18 cellular contexts compared by ENCODE assay signal in genomic region chr1:36625959-36626337, GRCh38.
"Had no signal": no experiment of that assay in that cellular context is flagged by ENCODE, and none has a peak within 500 bp of the region (broad histone marks: within the 10 kb centered on the region; RNA-seq: fewer than 3 reads in every experiment).

No MANE protein-coding gene starts in this region.

- H3K27ac Mint-ChIP-seq: activated CD4-positive, alpha-beta T cell treated with anti-CD3 and anti-CD28 coated beads, Interleukin-2, amount 10 ng/mL, durations not matched to agents 7 days and 5 days; mesothelial cell of epicardium; natural killer cell treated with Interleukin-12 subunit alpha and Interleukin-12 subunit beta and Interleukin-15 and Interleukin-18, amount 100 ng/mL, for 72 hours had no signal

- H3K4me1 ChIP-seq: ascending aorta, right atrium auricular region, tibial artery had no signal

- H3K27me3 ChIP-seq: ascending aorta, right atrium auricular region had no signal

- H3K4me3 ChIP-seq: ascending aorta, right atrium auricular region, tibial artery had no signal

- H3K9me3 ChIP-seq: ascending aorta, tibial artery had no signal

- DNase-seq: activated CD4-positive, alpha-beta T cell treated with anti-CD3 and anti-CD28 coated beads, Interleukin-2, amount 10 ng/mL, durations not matched to agents 7 days and 5 days; activated CD8-positive, alpha-beta memory T cell treated with anti-CD3 and anti-CD28 coated beads, Interleukin-2, amount 50 U/mL, for 4 hours; activated naive CD4-positive, alpha-beta T cell treated with anti-CD3 and anti-CD28 coated beads, Interleukin-2, amount 50 U/mL, for 16 hours; activated T-cell treated with anti-CD3 and anti-CD28 coated beads, Interleukin-2, amount 50 U/mL, for 4 hours; cortex of kidney; effector CD4-positive, alpha-beta T cell; kidney; stimulated activated CD4-positive, alpha-beta T cell treated with anti-CD3 and anti-CD28 coated beads, Interleukin-12 subunit alpha, Interleukin-12 subunit beta, amount 100 ng/mL, for 4 hours; stimulated activated CD4-positive, alpha-beta T cell treated with anti-CD3 and anti-CD28 coated beads, Interleukin-2, amount 100 ng/mL, for 24 hours; stimulated activated naive CD4-positive, alpha-beta T cell treated with Interleukin-2 at 50 U/mL for 16 hours; tibial artery had no signal

- H3K27me3 Mint-ChIP-seq: activated CD4-positive, alpha-beta T cell treated with anti-CD3 and anti-CD28 coated beads, Interleukin-2, amount 10 ng/mL, durations not matched to agents 7 days and 5 days had no signal

- H3K36me3 ChIP-seq: ascending aorta, right atrium auricular region, tibial artery had no signal

- H3K4me3 Mint-ChIP-seq: activated CD4-positive, alpha-beta T cell treated with anti-CD3 and anti-CD28 coated beads, Interleukin-2, amount 10 ng/mL, durations not matched to agents 7 days and 5 days; activated T-cell treated with anti-CD3 and anti-CD28 coated beads, Interleukin-2, amount 50 U/mL, for 4 hours; central memory CD8-positive, alpha-beta T cell; mesothelial cell of epicardium; natural killer cell treated with Interleukin-12 subunit alpha and Interleukin-12 subunit beta and Interleukin-15 and Interleukin-18, amount 100 ng/mL, for 72 hours had no signal

- H3K4me1 Mint-ChIP-seq: activated CD4-positive, alpha-beta T cell treated with anti-CD3 and anti-CD28 coated beads, Interleukin-2, amount 10 ng/mL, durations not matched to agents 7 days and 5 days; mesothelial cell of epicardium had no signal

- H3K27ac ChIP-seq: ascending aorta, right atrium auricular region, tibial artery had no signal

- H3K36me3 Mint-ChIP-seq: mesothelial cell of epicardium; natural killer cell treated with Interleukin-12 subunit alpha and Interleukin-12 subunit beta and Interleukin-15 and Interleukin-18, amount 100 ng/mL, for 72 hours had no signal

- ATAC-seq: activated CD4-positive, CD25-positive, alpha-beta regulatory T cell treated with anti-CD3 and anti-CD28 coated beads, Interleukin-2, amount 50 U/mL, for 24 hours; activated T-cell treated with anti-CD3 and anti-CD28 coated beads, Interleukin-2, amount 50 U/mL, for 4 hours; left lobe of liver had no signal

- H3K9me3 Mint-ChIP-seq: activated CD4-positive, alpha-beta T cell treated with anti-CD3 and anti-CD28 coated beads, Interleukin-2, amount 10 ng/mL, durations not matched to agents 7 days and 5 days; activated T-cell treated with anti-CD3 and anti-CD28 coated beads, Interleukin-2, amount 50 U/mL, for 4 hours; central memory CD8-positive, alpha-beta T cell; mesothelial cell of epicardium; natural killer cell treated with Interleukin-12 subunit alpha and Interleukin-12 subunit beta and Interleukin-15 and Interleukin-18, amount 100 ng/mL, for 72 hours had no signal
